ENCODE assay signal across 31 cellular contexts in the genomic region with DNA sequence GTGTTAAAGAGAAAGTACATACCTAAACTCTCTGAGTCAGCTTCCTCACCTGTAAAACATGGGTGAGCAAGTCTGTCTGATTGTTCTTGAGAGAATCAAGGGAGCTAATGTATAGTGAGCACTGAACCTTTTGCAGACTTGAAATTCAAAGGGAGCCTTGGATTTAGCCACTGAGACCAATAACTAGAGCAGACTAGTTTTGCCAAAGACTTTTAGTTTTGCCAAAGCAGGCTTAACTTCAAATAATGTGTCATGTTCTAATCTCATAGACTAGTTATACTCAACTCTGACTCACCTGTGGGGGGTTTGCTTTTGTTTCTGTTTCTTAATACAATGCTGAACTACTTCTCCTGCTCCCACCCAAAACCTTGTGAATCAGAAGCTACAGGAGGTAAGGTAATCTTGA.
A peak's percentile ranks its signal among the peaks of the same experiment; 100 is the strongest.
DNase-seq lines count a peak whose midpoint lies in the region; ATAC-seq and TF ChIP-seq lines count a peak whose summit lies in the region.
"Had no signal": no experiment of that assay in that cellular context is flagged by ENCODE, and none has a peak within 500 bp of the region (broad histone marks: within the 10 kb centered on the region; RNA-seq: fewer than 3 reads in every experiment).

No MANE protein-coding gene starts in this region.

- no peaks in the 10 kb centered on the region for H3K27me3 Mint-ChIP-seq in MCF 10A (ENCODE audit: insufficient read depth, unreplicated experiment)
- H3K27me3 Mint-ChIP-seq: activated CD4-positive, alpha-beta T cell treated with anti-CD3 and anti-CD28 coated beads, Interleukin-2, amount 10 ng/mL, durations not matched to agents 7 days and 5 days; activated CD8-positive, alpha-beta memory T cell treated with anti-CD3 and anti-CD28 coated beads, Interleukin-2, amount 10 ng/mL, durations not matched to agents 7 days and 5 days; B cell; naive B cell; stimulated activated naive CD8-positive, alpha-beta T cell treated with anti-CD3 and anti-CD28 coated beads, Interleukin-15, amount 100 ng/mL, for 72 hours; T-helper 17 cell had no signal

- peak overlapping the region; percentile 12 for H3K4me3 Mint-ChIP-seq in MCF 10A (ENCODE audit: unreplicated experiment)
- H3K4me3 Mint-ChIP-seq: activated CD4-positive, alpha-beta T cell treated with anti-CD3 and anti-CD28 coated beads, Interleukin-2, amount 10 ng/mL, durations not matched to agents 7 days and 5 days; activated CD8-positive, alpha-beta memory T cell treated with anti-CD3 and anti-CD28 coated beads, Interleukin-2, amount 10 ng/mL, durations not matched to agents 7 days and 5 days; B cell; naive B cell; stimulated activated naive CD8-positive, alpha-beta T cell treated with anti-CD3 and anti-CD28 coated beads, Interleukin-15, amount 100 ng/mL, for 72 hours; T-helper 17 cell had no signal

- no TSS peak for BruUV-seq in MCF 10A (replicated peaks; lab: Mats Ljungman, UMichigan)

- no peak overlapping the region for H3K9ac ChIP-seq in Karpas-422 (ENCODE audit: low read length)

- H3K4me1 ChIP-seq in breast epithelium (no peaks in the 10 kb centered on the region), Karpas-422 (ENCODE audit: low read length) (no peaks in the 10 kb centered on the region)

- H3K36me3 ChIP-seq in breast epithelium (no peaks in the 10 kb centered on the region), Karpas-422 (ENCODE audit: insufficient read depth, low read length) (no peaks in the 10 kb centered on the region; the same call in 1 of the 2 replicates)
- H3K36me3 ChIP-seq: tibial nerve had no signal

- no peak overlapping the region for H2AFZ ChIP-seq in Karpas-422 (ENCODE audit: low read length)

- peaks cover 0 to 5% of the 10 kb centered on the region in 2 donors for H3K9me3 ChIP-seq in breast epithelium
- no peaks in the 10 kb centered on the region; the same call in 1 of the 2 replicates for H3K9me3 ChIP-seq in Karpas-422 (ENCODE audit: low read length)

- H3K36me3 Mint-ChIP-seq in MCF 10A (ENCODE audit: insufficient read depth, unreplicated experiment): peaks cover 5% of the 10 kb centered on the region
- H3K36me3 Mint-ChIP-seq: activated CD8-positive, alpha-beta memory T cell treated with anti-CD3 and anti-CD28 coated beads, Interleukin-2, amount 10 ng/mL, durations not matched to agents 7 days and 5 days; naive B cell had no signal

- H3K9me2 ChIP-seq in Karpas-422 (replicated peaks; ENCODE audit: insufficient read depth, low read length): no peaks in the 10 kb centered on the region

- CTCF ChIA-PET in MCF 10A (lab: Yijun Ruan, JAX): interaction anchor here (0.6 to 1.2 kb wide), 4 partner anchors 68 to 958 kb away, joined by 3 to 5 read pairs (median 4); no protein-coding TSS in a partner anchor

- no peak overlapping the region for H3K4me3 ChIP-seq in breast epithelium
- H3K4me3 ChIP-seq in fibroblast of mammary gland (ENCODE audit: control insufficient read depth, low read depth, low read length): no peak overlapping the region
- H3K4me3 ChIP-seq in Karpas-422 (ENCODE audit: low read length): no peak overlapping the region
- H3K4me3 ChIP-seq: tibial nerve had no signal

- peaks cover 0 to 4% of the 10 kb centered on the region in 2 donors for H3K27me3 ChIP-seq in breast epithelium
- 0 out of 2 replicates have a peak, but pooled peaks cover 2% of the 10 kb centered on the region for H3K27me3 ChIP-seq in Karpas-422 (ENCODE audit: low read length)
- H3K27me3 ChIP-seq: tibial nerve had no signal

- H4K20me1 ChIP-seq in Karpas-422 (ENCODE audit: insufficient read depth, low read depth, low read length): no peaks in the 10 kb centered on the region

- POLR2A ChIA-PET in MCF 10A (lab: Yijun Ruan, JAX): interaction anchor here (0.6 to 1.8 kb wide), 9 partner anchors 8 to 496 kb away, joined by 3 to 13 read pairs (median 3); no protein-coding TSS in a partner anchor

- ATAC-seq in GM19351 (IDR thresholded peaks at IDR 0.05; ENCODE audit: unreplicated experiment): no peak
- ATAC-seq: activated CD8-positive, alpha-beta memory T cell treated with anti-CD3 and anti-CD28 coated beads, Interleukin-2, amount 10 ng/mL, durations not matched to agents 7 days and 5 days; left cardiac atrium; stimulated activated naive CD8-positive, alpha-beta T cell treated with anti-CD3 and anti-CD28 coated beads, Interleukin-15, amount 100 ng/mL, for 72 hours; T-helper 17 cell had no signal

- no peak overlapping the region for H3K27ac ChIP-seq in breast epithelium
- no peak overlapping the region for H3K27ac ChIP-seq in Karpas-422 (ENCODE audit: low read length)
- H3K27ac ChIP-seq: 22Rv1, tibial nerve, VCaP had no signal

- DNase-seq in MCF 10A (ENCODE audit: unreplicated experiment): peak; percentile 62
- DNase-seq in breast epithelium (ENCODE audit: low spot score in 2 of 2): no peak
- peak; percentile 76 for DNase-seq in amniotic epithelial cell (ENCODE audit: low read depth)
- peak; percentile 55 for DNase-seq in fibroblast of mammary gland (ENCODE audit: low read depth)
- no peak for DNase-seq in Karpas-422
- no peak for DNase-seq in NCI-H1105 (lab: John Stamatoyannopoulos, UW)
- DNase-seq in activated gamma-delta T cell (lab: John Stamatoyannopoulos, UW): no peak
- DNase-seq: activated CD4-positive, alpha-beta T cell treated with anti-CD3 and anti-CD28 coated beads, Interleukin-2, amount 10 ng/mL, durations not matched to agents 7 days and 5 days; activated CD8-positive, alpha-beta memory T cell treated with anti-CD3 and anti-CD28 coated beads, Interleukin-2, amount 10 ng/mL, durations not matched to agents 7 days and 5 days; activated naive CD4-positive, alpha-beta T cell treated with anti-CD3 and anti-CD28 coated beads, Interleukin-2, amount 50 U/mL, for 16 hours; aorta; DND-41; effector memory CD4-positive, alpha-beta T cell; KBM-7; left cardiac atrium; naive B cell; NCI-H1048; NCI-H1930; NCI-H2227 treated with DMSO at 0.1 percent for 48 hours; NCI-H82; nucleus accumbens; OCI-M1; stimulated activated CD4-positive, alpha-beta T cell treated with anti-CD3 and anti-CD28 coated beads, Interleukin-12 subunit alpha, Interleukin-12 subunit beta, amount 100 ng/mL, for 4 hours; stimulated activated CD4-positive, alpha-beta T cell treated with anti-CD3 and anti-CD28 coated beads, Interleukin-4, amount 100 ng/mL, for 4 hours; stimulated activated naive CD8-positive, alpha-beta T cell treated with anti-CD3 and anti-CD28 coated beads, Interleukin-15, amount 100 ng/mL, for 72 hours; T-helper 17 cell had no signal

- H3K4me2 ChIP-seq in Karpas-422 (ENCODE audit: low read depth, low read length, poor library complexity, severe bottlenecking): no peak overlapping the region

- no peaks in the 10 kb centered on the region for H3K9me3 Mint-ChIP-seq in MCF 10A (ENCODE audit: unreplicated experiment)
- H3K9me3 Mint-ChIP-seq: activated CD4-positive, alpha-beta T cell treated with anti-CD3 and anti-CD28 coated beads, Interleukin-2, amount 10 ng/mL, durations not matched to agents 7 days and 5 days had no signal

- TF ChIP-seq CTCF in MCF 10A (IDR thresholded peaks at IDR 0.05; ENCODE audit: unreplicated experiment) (no peak), breast epithelium (IDR thresholded peaks at IDR 0.05) (no peak), fibroblast of mammary gland (conservative IDR thresholded peaks at IDR 0.05; ENCODE audit: control insufficient read depth, insufficient read depth, low read depth, low read length) (no peak)

- H3K79me2 ChIP-seq in Karpas-422 (ENCODE audit: low read length): no peaks in the 10 kb centered on the region

- peaks cover 35% of the 10 kb centered on the region for H3K4me1 Mint-ChIP-seq in MCF 10A (ENCODE audit: insufficient read depth, unreplicated experiment)
- H3K4me1 Mint-ChIP-seq: activated CD4-positive, alpha-beta T cell treated with anti-CD3 and anti-CD28 coated beads, Interleukin-2, amount 10 ng/mL, durations not matched to agents 7 days and 5 days; activated CD8-positive, alpha-beta memory T cell treated with anti-CD3 and anti-CD28 coated beads, Interleukin-2, amount 10 ng/mL, durations not matched to agents 7 days and 5 days; B cell; naive B cell; stimulated activated naive CD8-positive, alpha-beta T cell treated with anti-CD3 and anti-CD28 coated beads, Interleukin-15, amount 100 ng/mL, for 72 hours; T-helper 17 cell had no signal

- peak overlapping the region; percentile 54 for H3K27ac Mint-ChIP-seq in MCF 10A (ENCODE audit: low read depth, unreplicated experiment)
- H3K27ac Mint-ChIP-seq: activated CD4-positive, alpha-beta T cell treated with anti-CD3 and anti-CD28 coated beads, Interleukin-2, amount 10 ng/mL, durations not matched to agents 7 days and 5 days; activated CD8-positive, alpha-beta memory T cell treated with anti-CD3 and anti-CD28 coated beads, Interleukin-2, amount 10 ng/mL, durations not matched to agents 7 days and 5 days; B cell; naive B cell; stimulated activated naive CD8-positive, alpha-beta T cell treated with anti-CD3 and anti-CD28 coated beads, Interleukin-15, amount 100 ng/mL, for 72 hours; T-helper 17 cell had no signal

- intact Hi-C loops in MCF 10A (cut with micrococcal nuclease) (no loop called here), breast epithelium (cut with DNase I; ENCODE audit: low total_unique reads) (no loop called here)

- no peak for TF ChIP-seq POLR2A in breast epithelium (IDR thresholded peaks at IDR 0.05)

Comparison
In these comparisons a context has a peak if more than half of its experiments do, and no peak if none do; other contexts are left out.
1. DNase-seq: peak in MCF 10A (single experiment), amniotic epithelial cell (single experiment) and fibroblast of mammary gland (single experiment); none in breast epithelium (0 of 2), Karpas-422 (single experiment), NCI-H1105 (single experiment) and activated gamma-delta T cell (single experiment).